12 cellular contexts compared by ENCODE assay signal in the genomic region with DNA sequence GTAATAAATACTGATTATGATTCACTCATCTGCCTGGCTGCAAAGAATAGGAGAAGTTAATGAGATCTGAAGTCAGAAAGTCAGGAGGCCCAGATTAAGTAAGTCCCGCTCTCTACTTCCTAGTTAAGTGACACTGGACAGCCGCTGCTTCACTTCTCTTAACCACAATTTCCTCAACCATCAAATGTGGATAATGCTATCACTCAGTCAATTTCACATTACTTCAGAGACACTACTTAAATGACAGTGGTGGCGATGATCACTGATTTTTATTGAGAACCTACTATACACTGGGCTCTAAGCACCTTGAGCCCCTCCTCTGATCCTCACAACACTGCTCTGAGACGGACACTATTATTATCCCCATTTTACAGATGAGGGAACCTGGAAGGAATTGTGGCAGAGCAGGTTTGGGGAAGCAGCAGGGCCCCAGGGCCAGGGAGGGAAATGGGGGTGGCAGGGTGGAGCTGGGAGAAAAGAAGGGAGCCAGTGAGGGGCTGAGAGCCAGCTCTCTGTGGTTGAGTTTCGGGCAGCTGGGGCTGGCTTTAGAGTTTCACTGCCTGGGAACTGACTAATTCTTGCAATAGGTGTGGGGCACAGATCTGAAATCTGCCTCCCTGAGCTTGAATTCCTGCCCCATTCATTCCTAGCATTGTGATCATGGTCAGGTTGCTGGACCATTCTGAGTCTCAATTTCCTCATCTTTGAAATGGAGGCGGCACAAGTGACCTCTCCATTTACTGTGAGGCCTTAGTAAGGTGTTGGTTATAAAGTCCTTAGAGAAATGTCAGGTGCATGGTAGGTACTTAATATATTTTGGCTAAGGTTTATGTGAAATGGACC. TPM values are rescaled to one million over a fixed set of nuclear protein-coding genes. Genes with fewer than 3 reads are reported as not detected.
DNase-seq lines count a peak whose midpoint lies in the region; ATAC-seq and TF ChIP-seq lines count a peak whose summit lies in the region.
"Had no signal": no experiment of that assay in that cellular context is flagged by ENCODE, and none has a peak within 500 bp of the region (broad histone marks: within the 10 kb centered on the region; RNA-seq: fewer than 3 reads in every experiment).

No MANE protein-coding gene starts in this region.

- H3K9me3 Mint-ChIP-seq in activated CD8-positive, alpha-beta memory T cell treated with anti-CD3 and anti-CD28 coated beads, Interleukin-2, amount 10 ng/mL, durations not matched to agents 7 days and 5 days (ENCODE audit: low read depth): no peaks in the 10 kb centered on the region
- no peaks in the 10 kb centered on the region for H3K9me3 Mint-ChIP-seq in stimulated activated memory B cell treated with anti-CD40 and anti-IgM and Interleukin-4, amounts not matched to agents 10 μg/mL and 1 μg/mL and 100 μg/mL, for 72 hours

- TF ChIP-seq CTCF in Peyer's patch (IDR thresholded peaks at IDR 0.05): no peak
- TF ChIP-seq CTCF in colonic mucosa (IDR thresholded peaks at IDR 0.05): no peak
- no peak for TF ChIP-seq CTCF in stomach (IDR thresholded peaks at IDR 0.05)

- H3K9me3 ChIP-seq in Peyer's patch (no peaks in the 10 kb centered on the region), colonic mucosa (no peaks in the 10 kb centered on the region), stomach (no peaks in the 10 kb centered on the region)

- peaks cover 16% of the 10 kb centered on the region for H3K36me3 Mint-ChIP-seq in activated CD8-positive, alpha-beta memory T cell treated with anti-CD3 and anti-CD28 coated beads, Interleukin-2, amount 10 ng/mL, durations not matched to agents 7 days and 5 days
- no peaks in the 10 kb centered on the region for H3K36me3 Mint-ChIP-seq in stimulated activated memory B cell treated with anti-CD40 and anti-IgM and Interleukin-4, amounts not matched to agents 10 μg/mL and 1 μg/mL and 100 μg/mL, for 72 hours

- peaks cover 5% of the 10 kb centered on the region for H3K27me3 Mint-ChIP-seq in activated CD8-positive, alpha-beta memory T cell treated with anti-CD3 and anti-CD28 coated beads, Interleukin-2, amount 10 ng/mL, durations not matched to agents 7 days and 5 days
- H3K27me3 Mint-ChIP-seq in stimulated activated memory B cell treated with anti-CD40 and anti-IgM and Interleukin-4, amounts not matched to agents 10 μg/mL and 1 μg/mL and 100 μg/mL, for 72 hours: no peaks in the 10 kb centered on the region

- 71 to 85% (median 80%) methylated on average over 6 of the region's 6 CpGs for WGBS in stomach, 5 donors

- CTCF ChIA-PET in activated CD8-positive, alpha-beta memory T cell treated with anti-CD3 and anti-CD28 coated beads, Interleukin-2, amount 10 ng/mL, durations not matched to agents 7 days and 5 days (lab: Charles Lee): interaction anchor here (1.0 to 21.2 kb wide), 7 partner anchors 8 to 160 kb away, joined by 3 to 308 read pairs (median 7); partner anchors contain the start of gene ASAP3

- TF ChIP-seq POLR2A in Peyer's patch (IDR thresholded peaks at IDR 0.05) (no peak), stomach (IDR thresholded peaks at IDR 0.05) (no peak)

- H3K4me1 ChIP-seq in Peyer's patch (peaks cover 0 to 56% (median 28%) of the 10 kb centered on the region in 4 donors), colonic mucosa (peaks cover 6% of the 10 kb centered on the region), stomach (peaks cover 17 to 56% (median 29%) of the 10 kb centered on the region in 4 donors)

- no peaks in the 10 kb centered on the region for H3K36me3 ChIP-seq in Peyer's patch
- H3K36me3 ChIP-seq in colonic mucosa: no peaks in the 10 kb centered on the region
- no peaks in the 10 kb centered on the region for H3K36me3 ChIP-seq in stomach

- H3K27me3 ChIP-seq in Peyer's patch (no peaks in the 10 kb centered on the region), colonic mucosa (no peaks in the 10 kb centered on the region), stomach (peaks cover 0 to 7% (median 7%) of the 10 kb centered on the region in 3 donors)

- H3K4me1 Mint-ChIP-seq in activated CD8-positive, alpha-beta memory T cell treated with anti-CD3 and anti-CD28 coated beads, Interleukin-2, amount 10 ng/mL, durations not matched to agents 7 days and 5 days: peaks cover 49% of the 10 kb centered on the region
- H3K4me1 Mint-ChIP-seq in stimulated activated memory B cell treated with anti-CD40 and anti-IgM and Interleukin-4, amounts not matched to agents 10 μg/mL and 1 μg/mL and 100 μg/mL, for 72 hours: peaks cover 56% of the 10 kb centered on the region

- DNase-seq in activated CD8-positive, alpha-beta memory T cell treated with anti-CD3 and anti-CD28 coated beads, Interleukin-2, amount 10 ng/mL, durations not matched to agents 7 days and 5 days: peak; percentile 63
- DNase-seq in activated CD8-positive, alpha-beta memory T cell treated with anti-CD3 and anti-CD28 coated beads for 24 hours: no peak
- no peak for DNase-seq in Peyer's patch
- DNase-seq in colonic mucosa: no peak
- no peak for DNase-seq in stomach
- no peak for DNase-seq in stimulated activated CD8-positive, alpha-beta memory T cell treated with anti-CD3 and anti-CD28 coated beads, Interleukin-4, amount 100 ng/mL, for 48 hours
- DNase-seq: ACHN, GDM1, GOT3, NCI-H1417 had no signal

- no peak overlapping the region for H3K4me3 ChIP-seq in Peyer's patch
- no peak overlapping the region for H3K4me3 ChIP-seq in colonic mucosa
- H3K4me3 ChIP-seq in stomach: no peak overlapping the region

- intact Hi-C loops in colonic mucosa (cut with DNase I) (no loop called here), stomach (cut with DNase I; ENCODE audit: low total_unique reads) (no loop called here)

- peak overlapping the region; percentile 1 to 77 (median 23) for H3K27ac ChIP-seq in Peyer's patch
- H3K27ac ChIP-seq in colonic mucosa: peak overlapping the region; percentile 24
- peak overlapping the region in 2 of 5 donors; percentile 31 to 47 for H3K27ac ChIP-seq in stomach

- TF ChIP-seq EP300 in stomach (IDR thresholded peaks at IDR 0.05): no peak

- H3K4me3 Mint-ChIP-seq in activated CD8-positive, alpha-beta memory T cell treated with anti-CD3 and anti-CD28 coated beads, Interleukin-2, amount 10 ng/mL, durations not matched to agents 7 days and 5 days: peak overlapping the region; percentile 0
- no peak overlapping the region for H3K4me3 Mint-ChIP-seq in stimulated activated memory B cell treated with anti-CD40 and anti-IgM and Interleukin-4, amounts not matched to agents 10 μg/mL and 1 μg/mL and 100 μg/mL, for 72 hours

- peak; percentile 10 for ATAC-seq in activated CD8-positive, alpha-beta memory T cell treated with anti-CD3 and anti-CD28 coated beads, Interleukin-2, amount 10 ng/mL, durations not matched to agents 7 days and 5 days
- ATAC-seq in stimulated activated memory B cell treated with anti-CD40 and anti-IgM and Interleukin-4, amounts not matched to agents 10 μg/mL and 1 μg/mL and 100 μg/mL, for 72 hours: peak; percentile 5
- ATAC-seq in HG03108 (IDR thresholded peaks at IDR 0.05; ENCODE audit: unreplicated experiment): no peak

- peak overlapping the region; percentile 51 for H3K27ac Mint-ChIP-seq in activated CD8-positive, alpha-beta memory T cell treated with anti-CD3 and anti-CD28 coated beads, Interleukin-2, amount 10 ng/mL, durations not matched to agents 7 days and 5 days
- peak overlapping the region; percentile 62 for H3K27ac Mint-ChIP-seq in stimulated activated memory B cell treated with anti-CD40 and anti-IgM and Interleukin-4, amounts not matched to agents 10 μg/mL and 1 μg/mL and 100 μg/mL, for 72 hours

- peak overlapping the region in 1 of 2 donors; percentile 12 for H3K9ac ChIP-seq in colonic mucosa (ENCODE audit: low read depth in 2 of 2, low read length in 2 of 2)

RNA-seq across cellular contexts. Expression of gene E2F2, which starts 2.5 kb away (rescaled TPM):
- total RNA-seq in activated CD8-positive, alpha-beta memory T cell treated with anti-CD3 and anti-CD28 coated beads, Interleukin-2, amount 10 ng/mL, durations not matched to agents 7 days and 5 days: 100 to 1,000 TPM in 1 of 2 experiments, 10 to 100 TPM in 1; 77.4 to 103 TPM
- total RNA-seq in Peyer's patch (10 to 100 TPM in 3 of 4 donors, 1 to 10 TPM in 1; 6.8 to 16.4 (median 13.6) TPM), colonic mucosa (10 to 100 TPM in 1 of 2 donors, 1 to 10 TPM in 1; 8.2 to 32.9 TPM), stomach (10 to 100 TPM in 1 of 5 donors, 1 to 10 TPM in 3, under 1 TPM in 1; 0.58 to 27.8 (median 3.5) TPM)
- polyA plus RNA-seq in stomach: 1 to 10 TPM in 1 of 3 donors, under 1 TPM in 2; 0.61 to 3.2 (median 0.87) TPM

RNA-seq across cellular contexts. Expression of gene ID3, which starts 25.8 kb away (rescaled TPM):
- 10 to 100 TPM; 14.4 to 34.2 TPM for total RNA-seq in activated CD8-positive, alpha-beta memory T cell treated with anti-CD3 and anti-CD28 coated beads, Interleukin-2, amount 10 ng/mL, durations not matched to agents 7 days and 5 days
- total RNA-seq in Peyer's patch (100 to 1,000 TPM; 121 to 224 (median 167) TPM), colonic mucosa (100 to 1,000 TPM; 106 to 221 TPM), stomach (1,000 to 10,000 TPM in 1 of 5 donors, 100 to 1,000 TPM in 3, 10 to 100 TPM in 1; 90.6 to 1,101 (median 120) TPM)
- 100 to 1,000 TPM in 2 of 3 donors, 10 to 100 TPM in 1; 79.4 to 226 (median 139) TPM for polyA plus RNA-seq in stomach

RNA-seq across cellular contexts. Expression of gene ASAP3, which starts 49.5 kb away (rescaled TPM):
- under 1 TPM in 1 of 2 experiments, not detected in 1; 0.35 TPM for total RNA-seq in activated CD8-positive, alpha-beta memory T cell treated with anti-CD3 and anti-CD28 coated beads, Interleukin-2, amount 10 ng/mL, durations not matched to agents 7 days and 5 days
- total RNA-seq in Peyer's patch (10 to 100 TPM; 11.2 to 33.5 (median 25.8) TPM), colonic mucosa (10 to 100 TPM; 22.9 to 27.3 TPM), stomach (100 to 1,000 TPM in 1 of 5 donors, 10 to 100 TPM in 4; 29.2 to 228 (median 45.5) TPM)
- 10 to 100 TPM; 24.9 to 27.7 (median 25.1) TPM for polyA plus RNA-seq in stomach

Comparison
In these comparisons a context has a peak if more than half of its experiments do, and no peak if none do; other contexts are left out.
1. RNA of gene ASAP3, which starts 49.5 kb away (total RNA-seq): 29.2 to 228 TPM in stomach, 11.2 to 33.5 TPM in Peyer's patch and 22.9 to 27.3 TPM in colonic mucosa; 0.35 TPM in activated CD8-positive, alpha-beta memory T cell treated with anti-CD3 and anti-CD28 coated beads, Interleukin-2, amount 10 ng/mL, durations not matched to agents 7 days and 5 days; every median in the first group is over 4 times any median in the second.